In the genomic region with DNA sequence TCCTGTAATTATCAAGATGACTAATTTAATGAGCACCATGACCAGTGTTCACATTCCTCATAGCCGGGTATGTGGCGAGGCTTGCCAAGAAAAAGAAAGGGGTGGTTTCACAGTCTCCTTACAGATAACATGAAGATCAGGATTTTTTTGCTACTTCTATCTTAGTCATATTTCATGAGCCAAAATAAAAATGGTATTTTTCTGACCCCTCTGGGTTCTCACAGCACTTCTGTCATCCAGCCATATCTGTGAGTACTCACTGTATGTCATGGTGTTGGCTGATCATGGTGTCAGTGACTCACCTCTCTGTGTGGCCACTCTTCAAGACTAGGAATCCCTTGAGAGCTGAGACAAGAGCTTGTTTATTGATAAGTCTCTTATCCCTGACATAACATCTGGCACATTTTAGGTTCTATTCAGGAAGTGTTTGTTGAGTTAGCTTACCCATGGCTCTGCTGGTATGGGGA, we compare ENCODE assay signal across 14 cellular contexts.
DNase-seq lines count a peak whose midpoint lies in the region; ATAC-seq and TF ChIP-seq lines count a peak whose summit lies in the region.
"Had no signal": no experiment of that assay in that cellular context is flagged by ENCODE, and none has a peak within 500 bp of the region (broad histone marks: within the 10 kb centered on the region; RNA-seq: fewer than 3 reads in every experiment).

No MANE protein-coding gene starts in this region.

- peaks cover 16% of the 10 kb centered on the region for H3K27me3 Mint-ChIP-seq in activated T-helper 2 cell treated with anti-CD3 and anti-CD28 coated beads, Interferon-gamma antibody, Interleukin-2, Interleukin-4, amounts not matched to agents 10 μg/mL and 5 μg/mL and 100 μg/mL, durations not matched to agents 14 hours and 24 hours and 36 hours (ENCODE audit: low read depth)

- ATAC-seq in GM18867 (IDR thresholded peaks at IDR 0.05; ENCODE audit: unreplicated experiment) = no peak

- DNase-seq in DMS53 treated with DMSO at 0.1 percent for 48 hours (lab: John Stamatoyannopoulos, UW; ENCODE audit: unreplicated experiment) (peak; percentile 17), NCI-H524 treated with DMSO at 0.1 percent for 48 hours (lab: John Stamatoyannopoulos, UW) (peak; percentile 62), epithelial cell of esophagus (ENCODE audit: low read depth) (peak; percentile 29), non-pigmented ciliary epithelial cell (ENCODE audit: low read depth) (peak; percentile 48), COR-L47 (lab: John Stamatoyannopoulos, UW) (no peak)
- no peak for DNase-seq in activated T-helper 2 cell treated with anti-CD3 and anti-CD28 coated beads, Interferon-gamma antibody, Interleukin-2, Interleukin-4, amounts not matched to agents 10 μg/mL and 5 μg/mL and 100 μg/mL, durations not matched to agents 14 hours and 24 hours and 36 hours (ENCODE audit: low spot score)
- DNase-seq in activated CD4-positive, CD25-positive, alpha-beta regulatory T cell treated with anti-CD3 and anti-CD28 coated beads, Interleukin-2, amount 50 U/mL, for 72 hours = no peak
- DNase-seq: activated CD4-positive, alpha-beta T cell treated with anti-CD3 and anti-CD28 coated beads for 4 hours; activated naive CD4-positive, alpha-beta T cell treated with anti-CD3 and anti-CD28 coated beads for 36 hours; DMS153; H9; lower lobe of right lung; NCI-H1417 had no signal

- intact Hi-C loops in activated T-helper 2 cell treated with anti-CD3 and anti-CD28 coated beads, Interferon-gamma antibody, Interleukin-2, Interleukin-4, amounts not matched to agents 10 μg/mL and 5 μg/mL and 100 μg/mL, durations not matched to agents 14 hours and 24 hours and 36 hours (cut with micrococcal nuclease) = no loop called here

- no peak for TF ChIP-seq CTCF in epithelial cell of esophagus (IDR thresholded peaks at IDR 0.05; ENCODE audit: insufficient read depth, low read depth, low read length, missing control alignments)

- no peak overlapping the region for H3K4me3 ChIP-seq in epithelial cell of esophagus (ENCODE audit: low read length)
- H3K4me3 ChIP-seq: lower lobe of right lung had no signal

- H3K36me3 Mint-ChIP-seq in activated T-helper 2 cell treated with anti-CD3 and anti-CD28 coated beads, Interferon-gamma antibody, Interleukin-2, Interleukin-4, amounts not matched to agents 10 μg/mL and 5 μg/mL and 100 μg/mL, durations not matched to agents 14 hours and 24 hours and 36 hours (ENCODE audit: low read depth) = no peaks in the 10 kb centered on the region

- H3K4me1 Mint-ChIP-seq in activated T-helper 2 cell treated with anti-CD3 and anti-CD28 coated beads, Interferon-gamma antibody, Interleukin-2, Interleukin-4, amounts not matched to agents 10 μg/mL and 5 μg/mL and 100 μg/mL, durations not matched to agents 14 hours and 24 hours and 36 hours (ENCODE audit: low read depth) = no peaks in the 10 kb centered on the region

- H3K27ac Mint-ChIP-seq in activated T-helper 2 cell treated with anti-CD3 and anti-CD28 coated beads, Interferon-gamma antibody, Interleukin-2, Interleukin-4, amounts not matched to agents 10 μg/mL and 5 μg/mL and 100 μg/mL, durations not matched to agents 14 hours and 24 hours and 36 hours = no peak overlapping the region
- H3K27ac Mint-ChIP-seq: activated naive CD4-positive, alpha-beta T cell treated with anti-CD3 and anti-CD28 coated beads for 36 hours; H9 had no signal

- H3K9me3 Mint-ChIP-seq in activated T-helper 2 cell treated with anti-CD3 and anti-CD28 coated beads, Interferon-gamma antibody, Interleukin-2, Interleukin-4, amounts not matched to agents 10 μg/mL and 5 μg/mL and 100 μg/mL, durations not matched to agents 14 hours and 24 hours and 36 hours = no peaks in the 10 kb centered on the region

- no peak overlapping the region for H3K4me3 Mint-ChIP-seq in activated T-helper 2 cell treated with anti-CD3 and anti-CD28 coated beads, Interferon-gamma antibody, Interleukin-2, Interleukin-4, amounts not matched to agents 10 μg/mL and 5 μg/mL and 100 μg/mL, durations not matched to agents 14 hours and 24 hours and 36 hours (ENCODE audit: low read depth)
- H3K4me3 Mint-ChIP-seq: activated naive CD4-positive, alpha-beta T cell treated with anti-CD3 and anti-CD28 coated beads for 36 hours; H9 had no signal

Comparison
In these comparisons a context has a peak if more than half of its experiments do, and no peak if none do; other contexts are left out.
1. DNase-seq: peak in DMS53 treated with DMSO at 0.1 percent for 48 hours (single experiment), NCI-H524 treated with DMSO at 0.1 percent for 48 hours (single experiment), epithelial cell of esophagus (single experiment) and non-pigmented ciliary epithelial cell (single experiment); none in activated T-helper 2 cell treated with anti-CD3 and anti-CD28 coated beads, Interferon-gamma antibody, Interleukin-2, Interleukin-4, amounts not matched to agents 10 μg/mL and 5 μg/mL and 100 μg/mL, durations not matched to agents 14 hours and 24 hours and 36 hours (single experiment), activated CD4-positive, CD25-positive, alpha-beta regulatory T cell treated with anti-CD3 and anti-CD28 coated beads, Interleukin-2, amount 50 U/mL, for 72 hours (single experiment) and COR-L47 (single experiment).